ENCODE assay signal across 12 cellular contexts in the genomic region with DNA sequence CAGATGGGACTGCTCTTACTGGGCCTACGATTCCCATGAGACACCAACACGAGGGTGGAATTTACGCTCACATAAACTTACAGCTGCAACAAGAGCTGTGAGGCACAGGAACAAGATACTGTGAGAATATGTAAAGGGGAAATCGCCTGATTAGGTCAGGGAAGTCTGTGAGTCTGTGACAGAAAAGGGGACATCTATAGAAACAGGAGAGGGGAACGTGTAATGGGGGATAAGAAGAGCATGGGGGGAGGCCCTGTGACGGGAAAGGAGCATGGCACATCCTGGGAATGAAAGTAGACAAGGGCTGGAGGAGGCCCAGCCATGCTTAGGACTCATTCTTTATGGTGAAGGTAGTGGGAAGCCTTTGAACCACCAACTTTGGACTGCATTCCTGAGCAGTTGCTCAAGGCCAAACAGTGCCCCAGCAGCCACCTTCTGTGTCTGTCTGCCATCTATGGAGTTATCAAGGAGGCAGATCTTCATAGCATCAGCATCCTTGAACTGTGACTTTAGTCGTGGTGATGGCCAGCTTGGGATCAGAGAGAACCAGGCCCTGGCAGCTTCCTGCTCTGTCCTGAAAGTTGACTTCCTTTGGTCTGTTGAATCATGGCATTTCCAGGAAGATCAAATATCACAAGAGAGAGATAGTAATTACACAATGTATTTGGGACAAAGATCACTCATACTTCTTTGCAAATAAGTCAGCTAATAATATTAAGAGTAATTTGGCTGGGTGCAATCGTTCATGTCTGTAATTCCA.
DNase-seq lines count a peak whose midpoint lies in the region; ATAC-seq and TF ChIP-seq lines count a peak whose summit lies in the region.
"Had no signal": no experiment of that assay in that cellular context is flagged by ENCODE, and none has a peak within 500 bp of the region (broad histone marks: within the 10 kb centered on the region; RNA-seq: fewer than 3 reads in every experiment).

No MANE protein-coding gene starts in this region.

- H3K27ac ChIP-seq in mammary epithelial cell (ENCODE audit: insufficient read depth, low read depth, low read length), result no peak overlapping the region
- peak overlapping the region; percentile 46 for H3K27ac ChIP-seq in osteoblast (ENCODE audit: low read depth, low read length)
- H3K27ac ChIP-seq: neutrophil had no signal

- dilution Hi-C loops in mammary epithelial cell (cut with HindIII; ENCODE audit: low sequenced_read_pairs), result no loop called here

- H3K27me3 ChIP-seq in mammary epithelial cell (ENCODE audit: insufficient read depth, low read length) (no peaks in the 10 kb centered on the region), osteoblast (ENCODE audit: insufficient read depth, low read length) (no peaks in the 10 kb centered on the region)

- DNase-seq in mammary epithelial cell, result peak; percentile 35
- DNase-seq in osteoblast (ENCODE audit: insufficient read length, low spot score, missing footprints), result peak; percentile 36
- DNase-seq in HuH-7 (ENCODE audit: low spot score), result no peak
- DNase-seq in putamen (ENCODE audit: low spot score), result no peak
- DNase-seq: activated CD4-positive, alpha-beta T cell treated with anti-CD3 and anti-CD28 coated beads for 36 hours; DMS153; NCI-H1092 treated with DMSO at 0.1 percent for 48 hours had no signal

- H3K4me2 ChIP-seq in mammary epithelial cell (ENCODE audit: insufficient read depth, low read depth, low read length) (peak overlapping the region; percentile 51), osteoblast (ENCODE audit: insufficient read depth, low read length) (peak overlapping the region; percentile 32)

- H4K20me1 ChIP-seq in mammary epithelial cell (ENCODE audit: insufficient read depth, low read length) (no peaks in the 10 kb centered on the region), osteoblast (ENCODE audit: insufficient read depth, low read length) (no peaks in the 10 kb centered on the region)

- intact Hi-C loops in mammary epithelial cell (cut with micrococcal nuclease), result loop anchor here (5.0 kb wide), 1 partner anchor 93 kb away; no protein-coding TSS in a partner anchor

- peak overlapping the region; percentile 70 for H2AFZ ChIP-seq in mammary epithelial cell (ENCODE audit: low read depth, low read length)
- H2AFZ ChIP-seq in osteoblast (ENCODE audit: low read length), result peak overlapping the region; percentile 61

- H3K9ac ChIP-seq in mammary epithelial cell (ENCODE audit: insufficient read depth, low read length), result no peak overlapping the region

- H3K9me3 ChIP-seq in mammary epithelial cell (replicated peaks; ENCODE audit: insufficient read depth, low read length), result no peaks in the 10 kb centered on the region
- no peaks in the 10 kb centered on the region for H3K9me3 ChIP-seq in osteoblast (ENCODE audit: low read depth, low read length)
- H3K9me3 ChIP-seq: neutrophil had no signal

- H3K4me3 ChIP-seq in mammary epithelial cell (replicated peaks in 1 of 3; ENCODE audit: insufficient read depth in 1 of 3, low read depth in 2 of 3, low read length in 3 of 3), result no peak overlapping the region
- H3K4me3 ChIP-seq in osteoblast (ENCODE audit: insufficient read depth, low read length), result no peak overlapping the region

- 70% methylated on average over 8 of the region's 8 CpGs for WGBS in mammary epithelial cell (ENCODE audit: low coverage, missing lambda C conversion rate)

- H3K36me3 ChIP-seq in mammary epithelial cell (ENCODE audit: insufficient read depth, low read length) (no peaks in the 10 kb centered on the region), osteoblast (ENCODE audit: insufficient read depth, low read length) (no peaks in the 10 kb centered on the region)
- H3K36me3 ChIP-seq: neutrophil had no signal

- ATAC-seq in GM18498 (IDR thresholded peaks at IDR 0.05; ENCODE audit: unreplicated experiment) (peak; percentile 77), HG03196 (IDR thresholded peaks at IDR 0.05; ENCODE audit: unreplicated experiment) (peak; percentile 74), HG03520 (IDR thresholded peaks at IDR 0.05; ENCODE audit: unreplicated experiment) (no peak), GM19452 (IDR thresholded peaks at IDR 0.05; ENCODE audit: unreplicated experiment) (no peak)
- ATAC-seq: activated CD4-positive, alpha-beta T cell treated with anti-CD3 and anti-CD28 coated beads for 36 hours had no signal

- no TSS peak for BruUV-seq in mammary epithelial cell (replicated peaks; lab: Mats Ljungman, UMichigan)

- in situ Hi-C loops in mammary epithelial cell (cut with MboI; ENCODE audit: low sequenced_read_pairs in 2 of 2), result no loop called here

- CTCF ChIA-PET in mammary epithelial cell (lab: Charles Lee; ENCODE audit: low non-redundant PET), result no interaction called here

- H3K79me2 ChIP-seq in mammary epithelial cell (ENCODE audit: insufficient read depth, low read length) (no peaks in the 10 kb centered on the region), osteoblast (ENCODE audit: insufficient read depth, low read length) (no peaks in the 10 kb centered on the region)

- TF ChIP-seq CTCF in mammary epithelial cell (conservative IDR thresholded peaks at IDR 0.05 in 1 of 2, IDR thresholded peaks at IDR 0.05 in 1 of 2; ENCODE audit: extremely low read depth in 1 of 2, insufficient read depth in 1 of 2, low read depth in 1 of 2, low read length in 2 of 2) (no peak), osteoblast (IDR thresholded peaks at IDR 0.05; ENCODE audit: extremely low read depth, low read depth, low read length) (no peak)

- peaks cover 45% of the 10 kb centered on the region for H3K4me1 ChIP-seq in mammary epithelial cell (ENCODE audit: insufficient read depth, low read length)
- peaks cover 35% of the 10 kb centered on the region for H3K4me1 ChIP-seq in osteoblast (ENCODE audit: insufficient read depth, low read length)

Comparison
In these comparisons a context has a peak if more than half of its experiments do, and no peak if none do; other contexts are left out.
1. ATAC-seq: peak in GM18498 (single experiment) and HG03196 (single experiment); none in HG03520 (single experiment) and GM19452 (single experiment).
2. DNase-seq: peak in mammary epithelial cell (single experiment) and osteoblast (single experiment); none in HuH-7 (single experiment) and putamen (single experiment).